In genomic region chr16:83807327-83807709, GRCh38 we compare ENCODE assay signal across 8 cellular contexts. TPM values are rescaled to one million over a fixed set of nuclear protein-coding genes. Genes with fewer than 3 reads are reported as not detected.
DNase-seq lines count a peak whose midpoint lies in the region; ATAC-seq, FAIRE-seq and TF ChIP-seq lines count a peak whose summit lies in the region.

No MANE protein-coding gene starts in this region.

- H2AFZ ChIP-seq in smooth muscle cell (ENCODE audit: low read depth): peak overlapping the region; percentile 87

- peaks cover 23% of the 10 kb centered on the region for H3K79me2 ChIP-seq in smooth muscle cell (ENCODE audit: low read depth)

- TF ChIP-seq POLR2A in GM12892 (IDR thresholded peaks at IDR 0.05; ENCODE audit: low read depth, low read length): no peak

- peaks cover 5% of the 10 kb centered on the region for H3F3A ChIP-seq in smooth muscle cell (ENCODE audit: low read depth)

- FAIRE-seq in GM12892 (lab: Jason Lieb, UNC): no peak

- DNase-seq in RWPE2 (ENCODE audit: low spot score): no peak
- DNase-seq in fibroblast of villous mesenchyme (ENCODE audit: low read depth): no peak
- DNase-seq in smooth muscle cell (lab: John Stamatoyannopoulos, UW; ENCODE audit: unreplicated experiment): no peak
- no peak for DNase-seq in stimulated activated naive CD4-positive, alpha-beta T cell (lab: John Stamatoyannopoulos, UW)
- no peak for DNase-seq in GM12892 (ENCODE audit: insufficient read length)

- ATAC-seq in GM21447 (IDR thresholded peaks at IDR 0.05; ENCODE audit: unreplicated experiment): peak; percentile 7
- ATAC-seq in RWPE2 (ENCODE audit: low read depth): no peak; the same call in 2 of the 3 replicates
- ATAC-seq in GM19467 (IDR thresholded peaks at IDR 0.05; ENCODE audit: unreplicated experiment): no peak
- no peak for ATAC-seq in HG03025 (IDR thresholded peaks at IDR 0.05; ENCODE audit: low FRiP score, unreplicated experiment)

- peak overlapping the region; percentile 96 for H3K4me2 ChIP-seq in smooth muscle cell

- H3K9me3 ChIP-seq in RWPE2 (ENCODE audit: severe bottlenecking) (no peaks in the 10 kb centered on the region), smooth muscle cell (replicated peaks; ENCODE audit: low read depth) (no peaks in the 10 kb centered on the region)

- H3K27me3 ChIP-seq in RWPE2 (ENCODE audit: insufficient read depth, poor library complexity, severe bottlenecking): no peaks in the 10 kb centered on the region
- no peaks in the 10 kb centered on the region for H3K27me3 ChIP-seq in smooth muscle cell (ENCODE audit: low read depth)

- H3K36me3 ChIP-seq in RWPE2 (ENCODE audit: low read depth) (peaks cover 29% of the 10 kb centered on the region), smooth muscle cell (ENCODE audit: low read depth) (no peaks in the 10 kb centered on the region)

- TF ChIP-seq CTCF in RWPE2 (IDR thresholded peaks at IDR 0.05; ENCODE audit: poor library complexity, severe bottlenecking): no peak
- TF ChIP-seq CTCF in fibroblast of villous mesenchyme (IDR thresholded peaks at IDR 0.05; ENCODE audit: insufficient read depth, low read depth, low read length): no peak
- TF ChIP-seq CTCF in smooth muscle cell (IDR thresholded peaks at IDR 0.05; ENCODE audit: borderline replicate concordance, insufficient read depth, poor library complexity, severe bottlenecking): no peak

- H3K27ac ChIP-seq in RWPE2 (ENCODE audit: poor library complexity, severe bottlenecking) (no peak overlapping the region), smooth muscle cell (ENCODE audit: low read depth) (no peak overlapping the region)

- H3K4me3 ChIP-seq in RWPE2 (ENCODE audit: severe bottlenecking) (peak overlapping the region; percentile 93), fibroblast of villous mesenchyme (ENCODE audit: low read depth, low read length) (peak overlapping the region; percentile 33), smooth muscle cell (peak overlapping the region; percentile 93)

- H3K4me1 ChIP-seq in RWPE2 (ENCODE audit: insufficient read depth, poor library complexity, severe bottlenecking) (peaks cover 4% of the 10 kb centered on the region), smooth muscle cell (ENCODE audit: low read depth) (peaks cover 17% of the 10 kb centered on the region)

- no peak overlapping the region for H3K9ac ChIP-seq in smooth muscle cell (ENCODE audit: low read depth)

- H4K20me1 ChIP-seq in smooth muscle cell (ENCODE audit: low read depth): peaks cover 28% of the 10 kb centered on the region

- WGBS in smooth muscle cell (ENCODE audit: low lambda C conversion rate): 94% methylated on average over 8 of the region's 8 CpGs

RNA-seq across cellular contexts. Expression of gene HSBP1, which starts 0.5 kb away (rescaled TPM):
- total RNA-seq in fibroblast of villous mesenchyme (30.2 and 39.9 TPM in 2 replicates), smooth muscle cell (20.3 and 29.9 TPM in 2 replicates)
- polyA plus RNA-seq in smooth muscle cell: 355 and 390 TPM in 2 replicates
- polyA plus RNA-seq in GM12892 (2012; ENCODE audit: missing spikeins): 96.8 TPM

Comparison
In these comparisons a context has a peak if more than half of its experiments do, and no peak if none do; other contexts are left out.
1. H3K4me3 ChIP-seq: peak in every context shown above with its lines; median percentile 93 in RWPE2; 93 in smooth muscle cell; 33 in fibroblast of villous mesenchyme.